Comparison of ENCODE assay signal across 22 cellular contexts in the genomic region with DNA sequence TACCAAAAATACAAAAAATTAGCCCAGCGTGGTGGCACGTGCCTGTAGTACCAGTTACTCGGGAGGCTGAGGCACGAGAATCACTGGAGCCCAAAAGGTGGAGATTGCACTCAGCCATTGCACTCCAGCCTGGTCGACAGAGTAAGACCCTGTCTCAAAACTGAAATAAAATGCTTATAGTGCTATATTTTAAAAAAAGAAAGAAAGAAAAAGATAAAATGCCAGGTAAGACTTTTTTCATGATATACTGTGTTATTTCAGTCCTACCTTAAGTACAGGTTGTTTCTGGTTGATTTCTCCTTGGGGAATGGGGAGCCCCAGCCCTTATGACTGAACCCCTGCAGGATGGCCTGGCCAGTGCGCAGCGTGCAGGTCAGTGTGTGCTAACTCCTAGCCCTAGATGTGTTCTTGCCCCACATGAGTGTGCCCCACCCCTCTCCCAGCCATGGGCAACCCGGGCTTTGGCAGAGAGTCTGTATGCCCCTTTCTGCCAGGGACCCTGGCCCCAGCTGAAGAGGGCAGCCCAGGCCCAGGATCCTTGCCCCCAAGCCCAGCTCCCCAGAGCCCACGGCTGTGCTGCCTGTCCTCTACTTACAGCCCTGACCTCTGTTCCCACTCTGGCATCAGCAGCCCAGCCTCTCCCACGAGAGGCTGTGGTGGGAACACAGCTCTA. TPM values are rescaled to one million over a fixed set of nuclear protein-coding genes. Genes with fewer than 3 reads are reported as not detected.
DNase-seq lines count a peak whose midpoint lies in the region; ATAC-seq, FAIRE-seq and TF ChIP-seq lines count a peak whose summit lies in the region.
"Had no signal": no experiment of that assay in that cellular context is flagged by ENCODE, and none has a peak within 500 bp of the region (broad histone marks: within the 10 kb centered on the region; RNA-seq: fewer than 3 reads in every experiment).

No MANE protein-coding gene starts in this region.

- intact Hi-C loops in K562 (cut with micrococcal nuclease) = no loop called here
- intact Hi-C loops in aorta (cut with DNase I) = no loop called here

- in situ Hi-C loops in K562 (cut with MboI) = no loop called here

- H3K9me2 ChIP-seq in GM23338 (ENCODE audit: insufficient read depth) = no peaks in the 10 kb centered on the region

- 0 out of 2 replicates have a peak, but pooled peaks cover 2% of the 10 kb centered on the region for H3F3A ChIP-seq in GM23338 (replicated peaks; ENCODE audit: low read depth)
- no peaks in the 10 kb centered on the region for H3F3A ChIP-seq in neural progenitor cell (ENCODE audit: low read depth)

- H3K4me1 Mint-ChIP-seq in GM23338 = peaks cover 3% of the 10 kb centered on the region; the same call in 2 of the 3 replicates
- peaks cover 3% of the 10 kb centered on the region for H3K4me1 Mint-ChIP-seq in neural progenitor cell
- H3K4me1 Mint-ChIP-seq: IgD-negative memory B cell had no signal

- TF ChIP-seq RAD21 in K562 (CRISPR knock-in tag; conservative IDR thresholded peaks at IDR 0.05 in 1 of 2, IDR thresholded peaks at IDR 0.05 in 1 of 2) = no peak

- H3K4me1 ChIP-seq in GM23338 (ENCODE audit: insufficient read depth) (no peaks in the 10 kb centered on the region), K562 (replicated peaks in 1 of 2; ENCODE audit: control insufficient read depth in 2 of 2, insufficient read depth in 2 of 2, low read length in 2 of 2) (peaks cover 0 to 8% of the 10 kb centered on the region in 2 experiments; a peak in 3 of 5 replicates), neural progenitor cell (peaks cover 11% of the 10 kb centered on the region), aorta (ENCODE audit: control insufficient read depth in 1 of 2, insufficient read depth in 2 of 2, low read length in 2 of 2) (no peaks in the 10 kb centered on the region)
- H3K4me1 ChIP-seq: Caco-2 had no signal

- WGBS in K562 (ENCODE audit: insufficient coverage, low coverage, missing lambda C conversion rate) = 36% methylated on average over 8 of the region's 10 CpGs
- WGBS in aorta, 2 donors = 79% methylated on average over 10 of the region's 10 CpGs

- TF ChIP-seq EP300 in K562 (IDR thresholded peaks at IDR 0.05; ENCODE audit: low read length) = no peak

- no peak for TF ChIP-seq POLR2A in K562 (conservative IDR thresholded peaks at IDR 0.05)

- H3K9ac ChIP-seq in K562 (ENCODE audit: insufficient read depth in 1 of 2, low read depth in 2 of 2, low read length in 2 of 2) (0 out of 4 replicates have a peak overlapping the region, but pooled peaks of 1 of the 2 experiments have one; percentile 20), neural progenitor cell (no peak overlapping the region)

- H3K27ac Mint-ChIP-seq in GM23338 (peak overlapping the region; percentile 52; the same call in 1 of the 2 replicates), neural progenitor cell (peak overlapping the region; percentile 33)
- H3K27ac Mint-ChIP-seq: CD4-positive, alpha-beta T cell; HFFc6 had no signal

- H3K79me2 ChIP-seq in GM23338 (replicated peaks; ENCODE audit: insufficient read depth) (no peaks in the 10 kb centered on the region), K562 (ENCODE audit: control insufficient read depth, insufficient read depth, low read length) (no peaks in the 10 kb centered on the region), neural progenitor cell (ENCODE audit: low read depth) (no peaks in the 10 kb centered on the region)

- ATAC-seq in GM23338 (no peak), K562 (0 out of 3 replicates have a peak, but pooled peaks have one; percentile 31), aorta (ENCODE audit: low FRiP score) (peak; percentile 30)
- ATAC-seq: HCT116 had no signal

- no peaks in the 10 kb centered on the region for H4K20me1 ChIP-seq in GM23338 (replicated peaks; ENCODE audit: insufficient read depth)
- H4K20me1 ChIP-seq in K562 (replicated peaks; ENCODE audit: control insufficient read depth, insufficient read depth, low read length) = no peaks in the 10 kb centered on the region
- H4K20me1 ChIP-seq in neural progenitor cell (ENCODE audit: low read depth) = no peaks in the 10 kb centered on the region

- H3K4me2 ChIP-seq in GM23338 = no peak overlapping the region
- no peak overlapping the region for H3K4me2 ChIP-seq in K562 (ENCODE audit: insufficient read depth, low read length)
- no peak overlapping the region for H3K4me2 ChIP-seq in neural progenitor cell

- H3K4me3 Mint-ChIP-seq in GM23338 (no peak overlapping the region), neural progenitor cell (no peak overlapping the region)
- H3K4me3 Mint-ChIP-seq: CD4-positive, alpha-beta T cell; HFFc6; IgD-negative memory B cell had no signal

- no peaks in the 10 kb centered on the region for H3K36me3 Mint-ChIP-seq in GM23338 (ENCODE audit: low read depth)
- H3K36me3 Mint-ChIP-seq in neural progenitor cell = no peaks in the 10 kb centered on the region
- H3K36me3 Mint-ChIP-seq: IgD-negative memory B cell had no signal

- no peaks in the 10 kb centered on the region for H3K36me3 ChIP-seq in GM23338 (ENCODE audit: insufficient read depth)
- no peaks in the 10 kb centered on the region for H3K36me3 ChIP-seq in K562 (ENCODE audit: control insufficient read depth, insufficient read depth, low read length)
- H3K36me3 ChIP-seq in neural progenitor cell = no peaks in the 10 kb centered on the region
- no peaks in the 10 kb centered on the region for H3K36me3 ChIP-seq in aorta (ENCODE audit: control insufficient read depth in 1 of 2, insufficient read depth in 2 of 2, low read length in 1 of 2)

- H3K9me3 ChIP-seq in K562 (replicated peaks; ENCODE audit: control insufficient read depth, insufficient read depth, low read depth, low read length) = no peaks in the 10 kb centered on the region; the same call in 1 of the 2 replicates
- H3K9me3 ChIP-seq in neural progenitor cell (ENCODE audit: low read depth) = no peaks in the 10 kb centered on the region
- H3K9me3 ChIP-seq in aorta (ENCODE audit: control insufficient read depth, low read length) = no peaks in the 10 kb centered on the region
- H3K9me3 ChIP-seq: Caco-2 had no signal

- H3K9me3 Mint-ChIP-seq in GM23338 (no peaks in the 10 kb centered on the region), neural progenitor cell (no peaks in the 10 kb centered on the region)
- H3K9me3 Mint-ChIP-seq: CD4-positive, alpha-beta T cell; HFFc6 had no signal

- H3K27ac ChIP-seq in GM23338 (ENCODE audit: low read depth) (no peak overlapping the region), K562 (ENCODE audit: extremely low read depth, low read depth, low read length) (no peak overlapping the region), neural progenitor cell (no peak overlapping the region), aorta (ENCODE audit: low read depth in 1 of 2, low read length in 2 of 2) (no peak overlapping the region)
- H3K27ac ChIP-seq: C4-2B had no signal

- DNase-seq in GM23338 (ENCODE audit: low spot score) (no peak), K562 (ENCODE audit: extremely low read depth in 1 of 4, low spot score in 3 of 4) (no peak), neural progenitor cell (ENCODE audit: low spot score) (no peak), aorta (no peak), HUDEP-2 (lab: John Stamatoyannopoulos, UW; ENCODE audit: unreplicated experiment in 76 of 76) (no peak), NCI-H1048 (lab: John Stamatoyannopoulos, UW) (no peak)
- no peak for DNase-seq in activated CD8-positive, alpha-beta memory T cell treated with anti-CD3 and anti-CD28 coated beads, Interleukin-2, amount 50 U/mL, for 4 hours
- DNase-seq: AML-193; Caco-2; CD4-positive, alpha-beta T cell; GOT3; H7; HFFc6; KG1 had no signal

- TF ChIP-seq CTCF in GM23338 (conservative IDR thresholded peaks at IDR 0.05; ENCODE audit: low read depth in 2 of 2) (no peak), K562 (IDR thresholded peaks at IDR 0.05 in 2 of 3, conservative IDR thresholded peaks at IDR 0.05 in 1 of 3; ENCODE audit: insufficient read depth in 2 of 3, low read depth in 1 of 3, low read length in 3 of 3) (no peak), neural progenitor cell (IDR thresholded peaks at IDR 0.05) (no peak)

- CTCF ChIA-PET in K562 (lab: Yijun Ruan, JAX; ENCODE audit: low intra/inter-chr PET ratio) = no interaction called here

- H2AFZ ChIP-seq in GM23338 = no peak overlapping the region
- H2AFZ ChIP-seq in K562 (ENCODE audit: low read depth, low read length) = no peak overlapping the region
- H2AFZ ChIP-seq in neural progenitor cell (replicated peaks) = no peak overlapping the region

- POLR2A ChIA-PET in K562 (lab: Yijun Ruan, JAX) = interaction anchor here (0.7 to 1.1 kb wide), 2 partner anchors 8 to 24 kb away, joined by 3 to 4 read pairs; no protein-coding TSS in a partner anchor

- H3K27me3 Mint-ChIP-seq in GM23338 (ENCODE audit: insufficient read depth, low read depth, poor library complexity) = peaks cover 7% of the 10 kb centered on the region
- peaks cover 20% of the 10 kb centered on the region for H3K27me3 Mint-ChIP-seq in neural progenitor cell (ENCODE audit: insufficient read depth, low read depth)

- H3K27me3 ChIP-seq in GM23338 (ENCODE audit: insufficient read depth) = no peaks in the 10 kb centered on the region
- no peaks in the 10 kb centered on the region for H3K27me3 ChIP-seq in K562 (ENCODE audit: control insufficient read depth in 2 of 2, insufficient read depth in 2 of 2, low read length in 2 of 2)
- H3K27me3 ChIP-seq in neural progenitor cell = no peaks in the 10 kb centered on the region
- no peaks in the 10 kb centered on the region for H3K27me3 ChIP-seq in aorta (ENCODE audit: control insufficient read depth in 1 of 2, insufficient read depth in 2 of 2, low read length in 1 of 2)

- H3K4me3 ChIP-seq in GM23338 (no peak overlapping the region), K562 (no peak overlapping the region), neural progenitor cell (no peak overlapping the region), aorta (ENCODE audit: low read length in 2 of 2) (no peak overlapping the region)

- no peak for FAIRE-seq in K562 (lab: Jason Lieb, UNC)
- FAIRE-seq: A204.1, D721Med, G401.6 had no signal

- no peaks in the 10 kb centered on the region for H3K9me1 ChIP-seq in K562 (ENCODE audit: control insufficient read depth, insufficient read depth, low read length)

- no TSS peak for BruUV-seq in K562 (replicated peaks; lab: Mats Ljungman, UMichigan)

RNA-seq across cellular contexts. Expression of a gene that starts 1.3 kb away (rescaled TPM):
- not detected in 2 replicates for total RNA-seq in GM23338 (2014; rRNA removed; shearing (Covaris generic))
- polyA plus RNA-seq in GM23338 (2016; fragmentation: Nextera tagmentation; extraction: Ambion mirVana) (not detected in 2 replicates), K562 (2011; rRNA removed) (not detected in 2 replicates), K562 (2014; fragmentation: Illumina TruSeq; extraction: Trizol) (not detected in 2 replicates), K562 (2014; fragmentation: Nextera tagmentation; extraction: Ambion mirVana) (not detected), K562 (2014; rRNA removed) (not detected in 2 replicates), aorta (not detected)
- total RNA-seq in K562 (2011; cell fraction: chromatin; rRNA removed; ENCODE audit: low replicate concordance) = not detected in 2 replicates
- total RNA-seq in K562 (2011; cell fraction: nucleolus; rRNA removed) = not detected in 2 replicates
- not detected in 2 replicates for total RNA-seq in K562 (2011; cell fraction: nucleoplasm; rRNA removed)
- total RNA-seq in K562 (2014; rRNA removed) (not detected in 2 replicates), K562 (2014; rRNA removed; fragmentation: Illumina TruSeq; extraction: Trizol) (not detected in 2 replicates), K562 (2015; rRNA removed; fragmentation: Illumina TruSeq; extraction: Trizol) (not detected in 2 replicates), K562 (2021) (not detected in 2 replicates), neural progenitor cell (ENCODE audit: low replicate concordance) (not detected in 2 replicates), aorta (not detected)
- not detected in 2 replicates for polyA plus RNA-seq in K562 (2011; cell fraction: cytosol; rRNA removed)
- polyA plus RNA-seq in K562 (2011; cell fraction: nucleus; rRNA removed) = not detected in 2 replicates
- polyA plus RNA-seq in K562 (2012) = not detected in 2 replicates
- polyA minus RNA-seq in K562 (2011; rRNA and poly(A)+ RNA removed) = not detected in 2 replicates
- not detected in 2 replicates for polyA minus RNA-seq in K562 (2011; cell fraction: cytosol; rRNA and poly(A)+ RNA removed)
- polyA minus RNA-seq in K562 (2011; cell fraction: nucleus; rRNA and poly(A)+ RNA removed) = not detected in 2 replicates
- total RNA-seq: Caco-2; CD4-positive, alpha-beta T cell; H7; HT-29 had no signal
- polyA plus RNA-seq: BJ, IgD-negative memory B cell had no signal

RNA-seq across cellular contexts. Expression of a gene that starts 30.9 kb away (rescaled TPM):
- 4.3 and 10.0 TPM in 2 replicates for total RNA-seq in GM23338 (2014; rRNA removed; shearing (Covaris generic))
- 1.4 and 1.7 TPM in 2 replicates for polyA plus RNA-seq in GM23338 (2016; fragmentation: Nextera tagmentation; extraction: Ambion mirVana)
- total RNA-seq in K562 (2011; cell fraction: chromatin; rRNA removed; ENCODE audit: low replicate concordance) = 3.7 and 13.4 TPM in 2 replicates
- total RNA-seq in K562 (2011; cell fraction: nucleolus; rRNA removed) = 6.6 and 7.3 TPM in 2 replicates
- 3.7 and 4.7 TPM in 2 replicates for total RNA-seq in K562 (2011; cell fraction: nucleoplasm; rRNA removed)
- total RNA-seq in K562 (2014; rRNA removed) = 1.4 TPM in 2 replicates
- total RNA-seq in K562 (2014; rRNA removed; fragmentation: Illumina TruSeq; extraction: Trizol) = 0.80 and 0.87 TPM in 2 replicates
- total RNA-seq in K562 (2015; rRNA removed; fragmentation: Illumina TruSeq; extraction: Trizol) = 1.0 and 1.2 TPM in 2 replicates
- 5.2 and 5.7 TPM in 2 replicates for total RNA-seq in K562 (2021)
- 1.4 and 2.0 TPM in 2 replicates for polyA plus RNA-seq in K562 (2011; rRNA removed)
- polyA plus RNA-seq in K562 (2011; cell fraction: cytosol; rRNA removed) = 2.3 and 3.2 TPM in 2 replicates
- polyA plus RNA-seq in K562 (2011; cell fraction: nucleus; rRNA removed) = 4.9 and 5.1 TPM in 2 replicates
- 3.2 and 6.6 TPM in 2 replicates for polyA plus RNA-seq in K562 (2012)
- polyA plus RNA-seq in K562 (2014; fragmentation: Illumina TruSeq; extraction: Trizol) = 2.1 and 3.6 TPM in 2 replicates
- under 1 TPM; 0.20 to 0.31 TPM for polyA plus RNA-seq in K562 (2014; fragmentation: Nextera tagmentation; extraction: Ambion mirVana)
- polyA plus RNA-seq in K562 (2014; rRNA removed) = 2.7 and 3.2 TPM in 2 replicates
- 2.2 and 3.0 TPM in 2 replicates for polyA minus RNA-seq in K562 (2011; rRNA and poly(A)+ RNA removed)
- 3.2 and 6.1 TPM in 2 replicates for polyA minus RNA-seq in K562 (2011; cell fraction: cytosol; rRNA and poly(A)+ RNA removed)
- polyA minus RNA-seq in K562 (2011; cell fraction: nucleus; rRNA and poly(A)+ RNA removed) = 5.5 and 6.2 TPM in 2 replicates
- total RNA-seq in neural progenitor cell (ENCODE audit: low replicate concordance) = 1.4 and 5.5 TPM in 2 replicates
- total RNA-seq in aorta = 10 to 100 TPM in 1 of 2 donors, 1 to 10 TPM in 1; 7.0 to 10.6 TPM
- 1 to 10 TPM; 1.6 to 4.1 TPM for polyA plus RNA-seq in aorta

RNA-seq across cellular contexts. Expression of a gene that starts 31.6 kb away (rescaled TPM):
- 102 and 118 TPM in 2 replicates for total RNA-seq in GM23338 (2014; rRNA removed; shearing (Covaris generic))
- polyA plus RNA-seq in GM23338 (2016; fragmentation: Nextera tagmentation; extraction: Ambion mirVana) = 67.1 and 79.6 TPM in 2 replicates
- total RNA-seq in K562 (2011; cell fraction: chromatin; rRNA removed; ENCODE audit: low replicate concordance) = 49.8 and 89.2 TPM in 2 replicates
- 52.8 and 56.4 TPM in 2 replicates for total RNA-seq in K562 (2011; cell fraction: nucleolus; rRNA removed)
- 57.2 and 72.5 TPM in 2 replicates for total RNA-seq in K562 (2011; cell fraction: nucleoplasm; rRNA removed)
- 18.0 and 19.4 TPM in 2 replicates for total RNA-seq in K562 (2014; rRNA removed)
- 12.1 and 13.1 TPM in 2 replicates for total RNA-seq in K562 (2014; rRNA removed; fragmentation: Illumina TruSeq; extraction: Trizol)
- total RNA-seq in K562 (2015; rRNA removed; fragmentation: Illumina TruSeq; extraction: Trizol) = 16.0 and 18.9 TPM in 2 replicates
- total RNA-seq in K562 (2021) = 69.6 and 73.6 TPM in 2 replicates
- polyA plus RNA-seq in K562 (2011; rRNA removed) = 46.2 and 60.1 TPM in 2 replicates
- 64.2 and 91.2 TPM in 2 replicates for polyA plus RNA-seq in K562 (2011; cell fraction: cytosol; rRNA removed)
- polyA plus RNA-seq in K562 (2011; cell fraction: nucleus; rRNA removed) = 37.6 and 65.1 TPM in 2 replicates
- 49.3 and 58.2 TPM in 2 replicates for polyA plus RNA-seq in K562 (2012)
- 64.4 and 93.9 TPM in 2 replicates for polyA plus RNA-seq in K562 (2014; fragmentation: Illumina TruSeq; extraction: Trizol)
- 10 to 100 TPM; 11.6 to 12.1 TPM for polyA plus RNA-seq in K562 (2014; fragmentation: Nextera tagmentation; extraction: Ambion mirVana)
- 53.8 and 67.5 TPM in 2 replicates for polyA plus RNA-seq in K562 (2014; rRNA removed)
- polyA minus RNA-seq in K562 (2011; rRNA and poly(A)+ RNA removed) = 29.9 and 44.9 TPM in 2 replicates
- 42.9 and 56.9 TPM in 2 replicates for polyA minus RNA-seq in K562 (2011; cell fraction: cytosol; rRNA and poly(A)+ RNA removed)
- 27.5 and 27.6 TPM in 2 replicates for polyA minus RNA-seq in K562 (2011; cell fraction: nucleus; rRNA and poly(A)+ RNA removed)
- total RNA-seq in neural progenitor cell (ENCODE audit: low replicate concordance) = 14.9 and 24.5 TPM in 2 replicates
- 10 to 100 TPM; 31.8 to 41.3 TPM for total RNA-seq in aorta
- polyA plus RNA-seq in aorta = 10 to 100 TPM; 24.9 to 34.1 TPM

RNA-seq across cellular contexts. Expression of a gene that starts 56.0 kb away (rescaled TPM):
- total RNA-seq in GM23338 (2014; rRNA removed; shearing (Covaris generic)) = 72.4 and 79.1 TPM in 2 replicates
- polyA plus RNA-seq in GM23338 (2016; fragmentation: Nextera tagmentation; extraction: Ambion mirVana) = 10.9 and 11.5 TPM in 2 replicates
- total RNA-seq in K562 (2011; cell fraction: chromatin; rRNA removed; ENCODE audit: low replicate concordance) = 6.1 and 32.3 TPM in 2 replicates
- total RNA-seq in K562 (2011; cell fraction: nucleolus; rRNA removed) = 29.6 and 31.0 TPM in 2 replicates
- 16.6 and 19.7 TPM in 2 replicates for total RNA-seq in K562 (2011; cell fraction: nucleoplasm; rRNA removed)
- total RNA-seq in K562 (2014; rRNA removed) = 10.3 and 11.9 TPM in 2 replicates
- total RNA-seq in K562 (2014; rRNA removed; fragmentation: Illumina TruSeq; extraction: Trizol) = 1.9 and 2.9 TPM in 2 replicates
- 5.5 and 5.6 TPM in 2 replicates for total RNA-seq in K562 (2015; rRNA removed; fragmentation: Illumina TruSeq; extraction: Trizol)
- total RNA-seq in K562 (2021) = 20.3 and 20.4 TPM in 2 replicates
- polyA plus RNA-seq in K562 (2011; rRNA removed) = 3.0 and 8.4 TPM in 2 replicates
- 8.5 and 13.5 TPM in 2 replicates for polyA plus RNA-seq in K562 (2011; cell fraction: cytosol; rRNA removed)
- 14.8 and 18.6 TPM in 2 replicates for polyA plus RNA-seq in K562 (2011; cell fraction: nucleus; rRNA removed)
- polyA plus RNA-seq in K562 (2012) = 9.6 and 14.7 TPM in 2 replicates
- 6.3 and 8.6 TPM in 2 replicates for polyA plus RNA-seq in K562 (2014; fragmentation: Illumina TruSeq; extraction: Trizol)
- polyA plus RNA-seq in K562 (2014; fragmentation: Nextera tagmentation; extraction: Ambion mirVana) = under 1 TPM; 0.01 to 0.06 TPM
- 7.9 and 9.6 TPM in 2 replicates for polyA plus RNA-seq in K562 (2014; rRNA removed)
- polyA minus RNA-seq in K562 (2011; rRNA and poly(A)+ RNA removed) = 2.8 and 3.4 TPM in 2 replicates
- 11.7 and 17.5 TPM in 2 replicates for polyA minus RNA-seq in K562 (2011; cell fraction: cytosol; rRNA and poly(A)+ RNA removed)
- polyA minus RNA-seq in K562 (2011; cell fraction: nucleus; rRNA and poly(A)+ RNA removed) = 6.5 and 10.6 TPM in 2 replicates
- total RNA-seq in neural progenitor cell (ENCODE audit: low replicate concordance) = 7.2 and 26.0 TPM in 2 replicates
- total RNA-seq in aorta = 1 to 10 TPM; 5.4 to 5.9 TPM
- 1 to 10 TPM in 1 of 2 donors, under 1 TPM in 1; 0.82 to 2.1 TPM for polyA plus RNA-seq in aorta
- polyA plus RNA-seq: IgD-negative memory B cell had no signal
